Comparison of ENCODE assay signal across 12 cellular contexts in the genomic region with DNA sequence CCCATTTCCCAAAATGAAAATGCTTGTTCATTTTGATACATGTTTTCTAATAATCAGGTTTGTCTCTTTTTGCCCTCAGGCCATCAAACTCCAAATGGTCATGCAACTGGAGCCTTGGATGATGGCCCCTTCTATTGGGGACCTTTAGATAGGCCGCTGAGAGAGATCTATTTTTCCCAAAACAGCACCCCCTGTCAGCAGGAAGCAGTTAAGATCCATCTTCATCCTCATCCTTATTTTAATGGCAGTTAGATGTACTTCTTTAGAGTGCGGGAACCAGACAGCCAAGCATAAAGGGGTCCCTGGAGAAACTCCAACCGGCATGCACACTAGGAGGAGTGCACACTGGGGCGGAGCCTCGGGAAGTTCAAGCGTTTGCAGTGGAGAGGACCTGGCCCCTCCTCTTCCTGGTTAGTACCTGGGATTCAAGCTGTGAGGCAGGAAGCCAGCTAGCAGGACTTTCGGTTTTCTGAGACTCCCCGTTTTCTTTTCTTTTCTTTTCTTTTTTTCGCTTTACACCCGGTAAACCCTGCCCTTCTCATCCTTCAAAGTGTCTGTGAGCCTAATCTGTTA. TPM values are rescaled to one million over a fixed set of nuclear protein-coding genes. Genes with fewer than 3 reads are reported as not detected.
DNase-seq lines count a peak whose midpoint lies in the region; ATAC-seq and TF ChIP-seq lines count a peak whose summit lies in the region.
"Had no signal": no experiment of that assay in that cellular context is flagged by ENCODE, and none has a peak within 500 bp of the region (broad histone marks: within the 10 kb centered on the region; RNA-seq: fewer than 3 reads in every experiment).

No MANE protein-coding gene starts in this region.

- no peak overlapping the region for H3K27ac ChIP-seq in brain microvascular endothelial cell
- H3K27ac ChIP-seq in neural progenitor cell = no peak overlapping the region

- H3K9me3 Mint-ChIP-seq in neural progenitor cell = no peaks in the 10 kb centered on the region
- no peaks in the 10 kb centered on the region for H3K9me3 Mint-ChIP-seq in activated T-helper 17 cell treated with anti-CD3 and anti-CD28 coated beads, Interleukin-2, amount 50 U/mL, for 72 hours

- in situ Hi-C loops in brain microvascular endothelial cell (cut with HindIII; ENCODE audit: low pct_ligation_motif_present, low sequenced_read_pairs) = no loop called here

- no peaks in the 10 kb centered on the region for H3K27me3 ChIP-seq in brain microvascular endothelial cell (replicated peaks)
- H3K27me3 ChIP-seq in neural progenitor cell = no peaks in the 10 kb centered on the region

- peak overlapping the region; percentile 35 for H3K27ac Mint-ChIP-seq in neural progenitor cell
- H3K27ac Mint-ChIP-seq in activated T-helper 17 cell treated with anti-CD3 and anti-CD28 coated beads, Interleukin-2, amount 50 U/mL, for 72 hours = no peak overlapping the region

- no peak for ATAC-seq in activated T-helper 17 cell treated with anti-CD3 and anti-CD28 coated beads, Interleukin-2, amount 50 U/mL, for 72 hours (replicated peaks)

- H3K79me2 ChIP-seq in neural progenitor cell (ENCODE audit: low read depth) = no peaks in the 10 kb centered on the region

- no peak overlapping the region for H3K9ac ChIP-seq in neural progenitor cell

- H3F3A ChIP-seq in neural progenitor cell (ENCODE audit: low read depth) = peaks cover 4% of the 10 kb centered on the region

- no peak overlapping the region for H3K4me3 Mint-ChIP-seq in neural progenitor cell
- no peak overlapping the region for H3K4me3 Mint-ChIP-seq in activated T-helper 17 cell treated with anti-CD3 and anti-CD28 coated beads, Interleukin-2, amount 50 U/mL, for 72 hours

- TF ChIP-seq CTCF in brain microvascular endothelial cell (IDR thresholded peaks at IDR 0.05; ENCODE audit: low read depth, low read length, missing control alignments) = peak; percentile 40
- TF ChIP-seq CTCF in neural progenitor cell (IDR thresholded peaks at IDR 0.05) = peak; percentile 32

- H3K4me3 ChIP-seq in brain microvascular endothelial cell (ENCODE audit: low read depth, low read length) (no peak overlapping the region), neural progenitor cell (no peak overlapping the region)

- peaks cover 3% of the 10 kb centered on the region for H3K4me1 Mint-ChIP-seq in neural progenitor cell
- no peaks in the 10 kb centered on the region for H3K4me1 Mint-ChIP-seq in activated T-helper 17 cell treated with anti-CD3 and anti-CD28 coated beads, Interleukin-2, amount 50 U/mL, for 72 hours

- no peaks in the 10 kb centered on the region for H3K9me3 ChIP-seq in neural progenitor cell (ENCODE audit: low read depth)

- DNase-seq in ELF-1 (ENCODE audit: low read depth, low spot score) = peak; percentile 6
- peak; percentile 66 for DNase-seq in M059J (ENCODE audit: low read depth)
- DNase-seq in brain microvascular endothelial cell = no peak
- DNase-seq in neural progenitor cell (ENCODE audit: low spot score) = no peak
- DNase-seq in SKM-1 treated with dmso at 0.1 percent for 144 hours (lab: John Stamatoyannopoulos, UW; ENCODE audit: unreplicated experiment) = no peak
- DNase-seq in cerebellar cortex (ENCODE audit: low spot score) = no peak
- no peak for DNase-seq in DMS153 (lab: John Stamatoyannopoulos, UW)
- DNase-seq: amniotic stem cell; effector memory CD4-positive, alpha-beta T cell; hypothalamus had no signal

- H3K36me3 ChIP-seq in brain microvascular endothelial cell (replicated peaks) = no peaks in the 10 kb centered on the region
- H3K36me3 ChIP-seq in neural progenitor cell = no peaks in the 10 kb centered on the region

- H2AFZ ChIP-seq in neural progenitor cell (replicated peaks) = peak overlapping the region; percentile 52

- no peaks in the 10 kb centered on the region for H3K27me3 Mint-ChIP-seq in neural progenitor cell (ENCODE audit: insufficient read depth, low read depth)
- peaks cover 3% of the 10 kb centered on the region for H3K27me3 Mint-ChIP-seq in activated T-helper 17 cell treated with anti-CD3 and anti-CD28 coated beads, Interleukin-2, amount 50 U/mL, for 72 hours

- peaks cover 11% of the 10 kb centered on the region for H3K4me1 ChIP-seq in neural progenitor cell

- no peaks in the 10 kb centered on the region for H4K20me1 ChIP-seq in neural progenitor cell (ENCODE audit: low read depth)

- H3K36me3 Mint-ChIP-seq in neural progenitor cell = no peaks in the 10 kb centered on the region
- H3K36me3 Mint-ChIP-seq in activated T-helper 17 cell treated with anti-CD3 and anti-CD28 coated beads, Interleukin-2, amount 50 U/mL, for 72 hours (ENCODE audit: low read depth) = no peaks in the 10 kb centered on the region

- no peak overlapping the region for H3K4me2 ChIP-seq in neural progenitor cell

RNA-seq across cellular contexts. Expression of gene STRIT1, which starts 31.9 kb away (rescaled TPM):
- total RNA-seq in M059J (2014; rRNA removed; shearing (Covaris generic)) = not detected in 2 replicates
- total RNA-seq in neural progenitor cell (ENCODE audit: low replicate concordance) = not detected in 2 replicates
- not detected for total RNA-seq in activated T-helper 17 cell treated with anti-CD3 and anti-CD28 coated beads, Interleukin-2, amount 50 U/mL, for 72 hours
- total RNA-seq: T-helper 2 cell treated with Interferon-gamma antibody and Interleukin-4, amounts not matched to agents 100 ng/mL and 5 ng/mL, for 36 hours had no signal

Comparison
In these comparisons a context has a peak if more than half of its experiments do, and no peak if none do; other contexts are left out.
1. DNase-seq: peak in ELF-1 (single experiment) and M059J (single experiment); none in brain microvascular endothelial cell (single experiment), neural progenitor cell (single experiment), SKM-1 treated with dmso at 0.1 percent for 144 hours (single experiment), cerebellar cortex (single experiment) and DMS153 (single experiment).